22 cellular contexts compared by ENCODE assay signal in genomic region chr2:152322222-152322621, GRCh38.
"Had no signal": no experiment of that assay in that cellular context is flagged by ENCODE, and none has a peak within 500 bp of the region (broad histone marks: within the 10 kb centered on the region; RNA-seq: fewer than 3 reads in every experiment).

No MANE protein-coding gene starts in this region.

- H3K4me1 Mint-ChIP-seq: endodermal cell; memory B cell; natural killer cell; stimulated activated naive B cell treated with anti-CD40 and anti-IgM and Interleukin-4, amounts not matched to agents 10 μg/mL and 1 μg/mL and 100 μg/mL, for 72 hours had no signal

- DNase-seq: effector CD8-positive, alpha-beta T cell; endodermal cell; kidney; natural killer cell; occipital lobe; ovary; posterior cingulate gyrus; psoas muscle; right cardiac atrium; sigmoid colon; spleen; stimulated activated CD4-positive, alpha-beta T cell treated with anti-CD3 and anti-CD28 coated beads, Interleukin-2, amount 100 ng/mL, for 48 hours; stimulated activated naive B cell treated with anti-CD40 and anti-IgM and Interleukin-4, amounts not matched to agents 10 μg/mL and 1 μg/mL and 100 μg/mL, for 72 hours; upper lobe of left lung; uterus had no signal

- H3K4me3 ChIP-seq: esophagus muscularis mucosa, lung, ovary, psoas muscle, sigmoid colon, skin epidermis, spleen, thoracic aorta, tibial nerve, upper lobe of left lung, uterus had no signal

- H3K4me3 Mint-ChIP-seq: endodermal cell; memory B cell; natural killer cell; stimulated activated naive B cell treated with anti-CD40 and anti-IgM and Interleukin-4, amounts not matched to agents 10 μg/mL and 1 μg/mL and 100 μg/mL, for 72 hours; stimulated activated naive CD8-positive, alpha-beta T cell treated with anti-CD3 and anti-CD28 coated beads, Interleukin-15, Interleukin-2, amounts not matched to agents 100 ng/mL and 50 ng/mL, for 24 hours had no signal

- H3K36me3 Mint-ChIP-seq: memory B cell; natural killer cell; stimulated activated naive B cell treated with anti-CD40 and anti-IgM and Interleukin-4, amounts not matched to agents 10 μg/mL and 1 μg/mL and 100 μg/mL, for 72 hours had no signal

- H3K27ac Mint-ChIP-seq: endodermal cell; memory B cell; natural killer cell; stimulated activated naive B cell treated with anti-CD40 and anti-IgM and Interleukin-4, amounts not matched to agents 10 μg/mL and 1 μg/mL and 100 μg/mL, for 72 hours; stimulated activated naive CD8-positive, alpha-beta T cell treated with anti-CD3 and anti-CD28 coated beads, Interleukin-15, Interleukin-2, amounts not matched to agents 100 ng/mL and 50 ng/mL, for 24 hours had no signal

- H3K9me3 Mint-ChIP-seq: endodermal cell; natural killer cell; stimulated activated naive CD8-positive, alpha-beta T cell treated with anti-CD3 and anti-CD28 coated beads, Interleukin-15, Interleukin-2, amounts not matched to agents 100 ng/mL and 50 ng/mL, for 24 hours had no signal
